4 cellular contexts compared by ENCODE assay signal in the genomic region with DNA sequence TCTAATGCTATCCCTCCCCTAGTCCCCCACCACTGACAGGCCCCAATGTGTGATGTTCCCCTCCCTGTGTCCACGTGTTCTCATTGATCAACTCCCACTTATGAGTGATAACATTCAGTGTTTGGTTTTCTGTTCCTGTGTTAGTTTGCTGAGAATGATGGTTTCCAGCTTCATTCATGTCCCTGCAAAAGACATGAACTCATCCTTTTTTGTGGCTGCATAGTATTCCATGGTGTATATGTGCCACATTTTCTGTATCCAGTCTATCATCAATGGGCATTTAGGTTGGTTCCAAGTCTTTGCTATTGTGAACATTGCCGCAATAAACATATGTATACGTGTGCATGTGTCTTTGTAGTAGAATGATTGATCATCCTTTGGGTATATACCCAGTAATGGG.
A peak's percentile ranks its signal among the peaks of the same experiment; 100 is the strongest.
DNase-seq lines count a peak whose midpoint lies in the region; ATAC-seq, FAIRE-seq and TF ChIP-seq lines count a peak whose summit lies in the region.
"Not testable (repeated sequence)": the region's sequence is repeated elsewhere in the genome, so short reads cannot be mapped to it uniquely, and the experiment has no call there.

No MANE protein-coding gene starts in this region.

- not testable (repeated sequence) for TF ChIP-seq EP300 in K562 (IDR thresholded peaks at IDR 0.05; ENCODE audit: low read length)

- not testable (repeated sequence) for H3K4me1 ChIP-seq in HEK293 (ENCODE audit: control insufficient read depth, insufficient read depth, low read length); astrocyte (ENCODE audit: insufficient read depth, low read length); K562 (replicated peaks in 1 of 2; ENCODE audit: control insufficient read depth in 2 of 2, insufficient read depth in 2 of 2, low read length in 2 of 2); endothelial cell of umbilical vein (ENCODE audit: control insufficient read depth, extremely low read depth, insufficient read depth, low read length)

- not testable (repeated sequence) for H3K27me3 Mint-ChIP-seq in astrocyte (ENCODE audit: low read depth, unreplicated experiment)

- not testable (repeated sequence) for H3K9me3 Mint-ChIP-seq in astrocyte (ENCODE audit: unreplicated experiment)

- not testable (repeated sequence) for H3K4me3 Mint-ChIP-seq in astrocyte (ENCODE audit: unreplicated experiment)

- not testable (repeated sequence) for H3K4me2 ChIP-seq in astrocyte (ENCODE audit: low read length); K562 (ENCODE audit: insufficient read depth, low read length); endothelial cell of umbilical vein (ENCODE audit: insufficient read depth, low read length)

- H3K27ac ChIP-seq in HEK293 (ENCODE audit: extremely low read depth, low read depth, low read length); astrocyte (ENCODE audit: low read depth, low read length); K562 (ENCODE audit: extremely low read depth, low read depth, low read length); endothelial cell of umbilical vein (ENCODE audit: insufficient read depth, low read depth, low read length): not testable (repeated sequence)

- not testable (repeated sequence) for H3K36me3 Mint-ChIP-seq in astrocyte (ENCODE audit: low read depth, unreplicated experiment)

- dilution Hi-C loops in endothelial cell of umbilical vein (cut with MboI; ENCODE audit: extremely low pct_ligation_motif_present, low sequenced_read_pairs) = not testable (repeated sequence)

- in situ Hi-C loops in K562 (cut with MboI) = not testable (repeated sequence)

- POLR2A ChIA-PET in HEK293 (lab: Yijun Ruan, JAX); K562 (lab: Yijun Ruan, JAX); endothelial cell of umbilical vein (lab: Charles Lee): not testable (repeated sequence)

- H3K9me3 ChIP-seq in HEK293 (ENCODE audit: control insufficient read depth, insufficient read depth, low read depth, low read length); astrocyte (ENCODE audit: insufficient read depth, low read depth, low read length); K562 (replicated peaks; ENCODE audit: control insufficient read depth, insufficient read depth, low read depth, low read length); endothelial cell of umbilical vein (replicated peaks; ENCODE audit: control insufficient read depth, insufficient read depth, low read length): not testable (repeated sequence)

- H3K9ac ChIP-seq in astrocyte (ENCODE audit: low read length); K562 (ENCODE audit: insufficient read depth in 1 of 2, low read depth in 2 of 2, low read length in 2 of 2); endothelial cell of umbilical vein (replicated peaks; ENCODE audit: extremely low read depth, insufficient read depth, low read length): not testable (repeated sequence)

- not testable (repeated sequence) for H3K27me3 ChIP-seq in astrocyte (ENCODE audit: insufficient read depth, low read length); K562 (ENCODE audit: control insufficient read depth in 2 of 2, insufficient read depth in 2 of 2, low read length in 2 of 2); endothelial cell of umbilical vein (ENCODE audit: control insufficient read depth in 2 of 2, insufficient read depth in 2 of 2, low read length in 2 of 2)

- not testable (repeated sequence) for H3K4me3 ChIP-seq in HEK293 (ENCODE audit: low read depth, low read length); astrocyte (ENCODE audit: insufficient read depth, low read depth, low read length); K562; endothelial cell of umbilical vein (replicated peaks in 1 of 3; ENCODE audit: insufficient read depth in 1 of 3, low read depth in 1 of 3, low read length in 3 of 3)

- H3K4me1 Mint-ChIP-seq in astrocyte (ENCODE audit: low read depth, unreplicated experiment) = not testable (repeated sequence)

- not testable (repeated sequence) for H2AFZ ChIP-seq in astrocyte (ENCODE audit: low read depth, low read length); K562 (ENCODE audit: low read depth, low read length); endothelial cell of umbilical vein (ENCODE audit: low read depth, low read length)

- H3K79me2 ChIP-seq in astrocyte (ENCODE audit: insufficient read depth, low read length); K562 (ENCODE audit: control insufficient read depth, insufficient read depth, low read length); endothelial cell of umbilical vein (ENCODE audit: control insufficient read depth, insufficient read depth, low read length): not testable (repeated sequence)

- not testable (repeated sequence) for ATAC-seq in K562

- not testable (repeated sequence) for H3K27ac Mint-ChIP-seq in astrocyte (ENCODE audit: unreplicated experiment)

- CTCF ChIA-PET in HEK293 (lab: Yijun Ruan, JAX); K562 (lab: Yijun Ruan, JAX; ENCODE audit: low intra/inter-chr PET ratio); endothelial cell of umbilical vein (lab: Charles Lee): not testable (repeated sequence)

- not testable (repeated sequence) for TF ChIP-seq CTCF in HEK293 (tag by site-specific recombination; IDR thresholded peaks at IDR 0.05); astrocyte (IDR thresholded peaks at IDR 0.05; ENCODE audit: insufficient read depth, low read depth, low read length); K562 (IDR thresholded peaks at IDR 0.05 in 2 of 3, conservative IDR thresholded peaks at IDR 0.05 in 1 of 3; ENCODE audit: insufficient read depth in 2 of 3, low read depth in 1 of 3, low read length in 3 of 3); endothelial cell of umbilical vein (IDR thresholded peaks at IDR 0.05; ENCODE audit: extremely low read depth in 1 of 2, insufficient read depth in 1 of 2, low read depth in 1 of 2, low read length in 2 of 2)

- DNase-seq in astrocyte (ENCODE audit: low read depth); K562 (ENCODE audit: extremely low read depth in 1 of 4, low spot score in 3 of 4); endothelial cell of umbilical vein (ENCODE audit: low read depth, low spot score): not testable (repeated sequence)

- H3K9me1 ChIP-seq in K562 (ENCODE audit: control insufficient read depth, insufficient read depth, low read length); endothelial cell of umbilical vein (replicated peaks; ENCODE audit: control insufficient read depth, extremely low read depth, insufficient read depth, low read length): not testable (repeated sequence)

- H4K20me1 ChIP-seq in astrocyte (ENCODE audit: insufficient read depth, low read length); K562 (replicated peaks; ENCODE audit: control insufficient read depth, insufficient read depth, low read length); endothelial cell of umbilical vein (replicated peaks; ENCODE audit: control insufficient read depth, extremely low read depth, insufficient read depth, low read length): not testable (repeated sequence)

- intact Hi-C loops in K562 (cut with micrococcal nuclease); endothelial cell of umbilical vein (cut with micrococcal nuclease): not testable (repeated sequence)

- not testable (repeated sequence) for TF ChIP-seq RAD21 in K562 (CRISPR knock-in tag; conservative IDR thresholded peaks at IDR 0.05 in 1 of 2, IDR thresholded peaks at IDR 0.05 in 1 of 2)

- FAIRE-seq in astrocyte (lab: Jason Lieb, UNC) (peak; percentile 72), endothelial cell of umbilical vein (lab: Jason Lieb, UNC) (peak; percentile 82)
- not testable (repeated sequence) for FAIRE-seq in K562 (lab: Jason Lieb, UNC)

- not testable (repeated sequence) for H3K36me3 ChIP-seq in HEK293 (ENCODE audit: control insufficient read depth in 2 of 2, insufficient read depth in 1 of 2, low read length in 2 of 2); astrocyte (ENCODE audit: insufficient read depth, low read length); K562 (ENCODE audit: control insufficient read depth, insufficient read depth, low read length); endothelial cell of umbilical vein (ENCODE audit: control insufficient read depth in 2 of 2, extremely low read depth in 1 of 2, insufficient read depth in 2 of 2, low read length in 2 of 2)

- not testable (repeated sequence) for BruUV-seq in K562 (replicated peaks; lab: Mats Ljungman, UMichigan); endothelial cell of umbilical vein (replicated peaks; lab: Mats Ljungman, UMichigan)

- 81% methylated on average over 3 of the region's 3 CpGs for WGBS in K562 (ENCODE audit: insufficient coverage, low coverage, missing lambda C conversion rate)

- TF ChIP-seq POLR2A in K562 (conservative IDR thresholded peaks at IDR 0.05); endothelial cell of umbilical vein (IDR thresholded peaks at IDR 0.05; ENCODE audit: low read depth, low read length): not testable (repeated sequence)

TF ChIP-seq in HEK293, 187 proteins besides CTCF, POLR2A, EP300 and RAD21 (continues in another document):
- peak; percentile 93 for TF ChIP-seq ZNF146 (tag by site-specific recombination; IDR thresholded peaks at IDR 0.05)

TF ChIP-seq in K562, 482 proteins besides CTCF, POLR2A, EP300 and RAD21:
- peak; percentile 70 for TF ChIP-seq ZNF146 (CRISPR knock-in tag; IDR thresholded peaks at IDR 0.05; ENCODE audit: unreplicated experiment)
